9 cellular contexts compared by ENCODE assay signal in the genomic region with DNA sequence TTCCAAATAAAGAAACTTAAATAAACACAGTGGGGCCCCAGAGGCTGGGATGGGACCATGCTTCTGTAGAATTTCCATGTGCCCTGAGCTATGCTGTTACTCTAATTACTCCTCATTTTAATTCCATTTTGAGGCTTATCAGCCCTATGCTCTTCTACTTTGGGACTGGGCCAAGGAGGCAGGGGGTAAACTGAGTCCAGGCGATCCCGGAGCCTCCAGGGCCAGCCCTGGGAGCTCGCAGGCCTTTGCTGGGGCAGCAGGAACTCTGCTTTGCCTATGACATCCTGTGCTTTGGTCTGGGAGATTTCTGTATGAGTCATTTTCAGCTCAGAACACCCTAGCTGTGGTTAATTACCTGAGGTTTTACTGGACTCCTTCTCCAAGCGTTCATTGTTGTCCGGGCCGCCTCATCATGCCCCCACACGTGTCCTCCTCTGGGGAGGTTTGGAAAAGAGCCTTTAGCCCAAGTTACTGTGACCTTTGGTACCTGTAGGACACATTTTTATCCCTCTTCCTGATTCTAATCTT.
A peak's percentile ranks its signal among the peaks of the same experiment; 100 is the strongest.
DNase-seq lines count a peak whose midpoint lies in the region; ATAC-seq, FAIRE-seq and TF ChIP-seq lines count a peak whose summit lies in the region.
"Had no signal": no experiment of that assay in that cellular context is flagged by ENCODE, and none has a peak within 500 bp of the region (broad histone marks: within the 10 kb centered on the region; RNA-seq: fewer than 3 reads in every experiment).

No MANE protein-coding gene starts in this region.

- in situ Hi-C loops in GM12878 (cut with MboI): no loop called here

- H3K79me2 ChIP-seq in GM12878 (ENCODE audit: control insufficient read depth, insufficient read depth, low read length): no peaks in the 10 kb centered on the region

- no peak overlapping the region for H3K9ac ChIP-seq in GM12878 (ENCODE audit: control insufficient read depth, insufficient read depth, low read length)

- no peak overlapping the region for H2AFZ ChIP-seq in GM12878 (ENCODE audit: control insufficient read depth, low read depth, low read length)

- no peaks in the 10 kb centered on the region for H3K36me3 ChIP-seq in GM12878 (ENCODE audit: control insufficient read depth in 2 of 2, insufficient read depth in 2 of 2, low read length in 1 of 2)
- H3K36me3 ChIP-seq in thyroid gland: no peaks in the 10 kb centered on the region

- H3K4me1 Mint-ChIP-seq in activated naive CD8-positive, alpha-beta T cell treated with anti-CD3 and anti-CD28 coated beads, Interleukin-2, amount 10 ng/mL, durations not matched to agents 7 days and 5 days: peaks cover 52% of the 10 kb centered on the region
- peaks cover 24% of the 10 kb centered on the region for H3K4me1 Mint-ChIP-seq in activated naive CD8-positive, alpha-beta T cell treated with anti-CD3 and anti-CD28 coated beads for 36 hours

- ATAC-seq in activated naive CD8-positive, alpha-beta T cell treated with anti-CD3 and anti-CD28 coated beads, Interleukin-2, amount 10 ng/mL, durations not matched to agents 7 days and 5 days (ENCODE audit: low read depth): peak; percentile 46
- ATAC-seq in HG03097 (IDR thresholded peaks at IDR 0.05; ENCODE audit: low FRiP score, unreplicated experiment): peak; percentile 49
- ATAC-seq in GM12878: peak; percentile 87

- H3K4me1 ChIP-seq in GM12878 (ENCODE audit: control insufficient read depth, insufficient read depth, low read length): peaks cover 4% of the 10 kb centered on the region
- peaks cover 23 to 40% of the 10 kb centered on the region in 2 donors for H3K4me1 ChIP-seq in thyroid gland

- WGBS in GM12878 (ENCODE audit: insufficient coverage, insufficient replicate concordance, low lambda C conversion rate, missing lambda C conversion rate): under 1% methylated on average over 7 of the region's 7 CpGs
- 60 to 67% methylated on average over 7 of the region's 7 CpGs for WGBS in thyroid gland, 2 donors

- H3K4me3 ChIP-seq in GM12878: no peak overlapping the region
- H3K4me3 ChIP-seq in thyroid gland (replicated peaks in 1 of 3): no peak overlapping the region

- TF ChIP-seq CTCF in GM12878 (IDR thresholded peaks at IDR 0.05 in 2 of 3, conservative IDR thresholded peaks at IDR 0.05 in 1 of 3; ENCODE audit: control insufficient read depth in 2 of 3, extremely low read depth in 1 of 3, insufficient read depth in 1 of 3, low read depth in 3 of 3, low read length in 3 of 3): no peak
- no peak for TF ChIP-seq CTCF in thyroid gland (IDR thresholded peaks at IDR 0.05)

- H3K27ac Mint-ChIP-seq in activated naive CD8-positive, alpha-beta T cell treated with anti-CD3 and anti-CD28 coated beads, Interleukin-2, amount 10 ng/mL, durations not matched to agents 7 days and 5 days: peak overlapping the region; percentile 7
- no peak overlapping the region for H3K27ac Mint-ChIP-seq in activated naive CD8-positive, alpha-beta T cell treated with anti-CD3 and anti-CD28 coated beads for 36 hours
- H3K27ac Mint-ChIP-seq: naive B cell had no signal

- H3K27me3 ChIP-seq in GM12878 (replicated peaks in 1 of 2; ENCODE audit: control insufficient read depth in 2 of 2, insufficient read depth in 2 of 2, low read length in 1 of 2) (0 out of 4 replicates have a peak, but pooled peaks cover 1 to 5% of the 10 kb centered on the region in 2 experiments), thyroid gland (no peaks in the 10 kb centered on the region)

- SMC1A ChIA-PET in GM12878 (lab: Charles Lee; ENCODE audit: uncharacterized antibody, unreplicated experiment): interaction anchor here (1.5 to 2.6 kb wide), 2 partner anchors 11 to 18 kb away, joined by 4 to 11 read pairs; no protein-coding TSS in a partner anchor

- peak; percentile 13 for FAIRE-seq in GM12878 (lab: Jason Lieb, UNC)

- no TSS peak for BruUV-seq in GM12878 (replicated peaks; lab: Mats Ljungman, UMichigan)

- no peak overlapping the region for H3K27ac ChIP-seq in GM12878 (ENCODE audit: control insufficient read depth, insufficient read depth)
- H3K27ac ChIP-seq in thyroid gland: peak overlapping the region; percentile 51 to 77 (median 76)

- no peaks in the 10 kb centered on the region for H4K20me1 ChIP-seq in GM12878 (ENCODE audit: control insufficient read depth, insufficient read depth)

- H3K9me3 ChIP-seq in GM12878 (replicated peaks; ENCODE audit: control insufficient read depth, insufficient read depth, low read length) (no peaks in the 10 kb centered on the region; the same call in 2 of the 3 replicates), thyroid gland (no peaks in the 10 kb centered on the region)

- H3K36me3 Mint-ChIP-seq in activated naive CD8-positive, alpha-beta T cell treated with anti-CD3 and anti-CD28 coated beads, Interleukin-2, amount 10 ng/mL, durations not matched to agents 7 days and 5 days: peaks cover 2% of the 10 kb centered on the region
- no peaks in the 10 kb centered on the region for H3K36me3 Mint-ChIP-seq in activated naive CD8-positive, alpha-beta T cell treated with anti-CD3 and anti-CD28 coated beads for 36 hours
- H3K36me3 Mint-ChIP-seq: naive B cell had no signal

- peaks cover 7% of the 10 kb centered on the region for H3K27me3 Mint-ChIP-seq in activated naive CD8-positive, alpha-beta T cell treated with anti-CD3 and anti-CD28 coated beads, Interleukin-2, amount 10 ng/mL, durations not matched to agents 7 days and 5 days
- no peaks in the 10 kb centered on the region for H3K27me3 Mint-ChIP-seq in activated naive CD8-positive, alpha-beta T cell treated with anti-CD3 and anti-CD28 coated beads for 36 hours

- no peak for DNase-seq in activated naive CD8-positive, alpha-beta T cell treated with anti-CD3 and anti-CD28 coated beads, Interleukin-2, amount 10 ng/mL, durations not matched to agents 7 days and 5 days
- no peak for DNase-seq in activated naive CD8-positive, alpha-beta T cell treated with anti-CD3 and anti-CD28 coated beads for 36 hours
- DNase-seq in GM12878 (ENCODE audit: low read depth, low spot score) (peak; percentile 46), thyroid gland (no peak), NOMO-1 (lab: John Stamatoyannopoulos, UW; ENCODE audit: unreplicated experiment in 2 of 2) (no peak), foreskin melanocyte (no peak), posterior vena cava (ENCODE audit: low spot score) (no peak)
- DNase-seq: naive B cell had no signal

- RAD21 ChIA-PET in GM12878 (lab: Charles Lee; ENCODE audit: unreplicated experiment): interaction anchor here (0.7 to 2.9 kb wide), 2 partner anchors 18 to 91 kb away, joined by 3 to 18 read pairs; no protein-coding TSS in a partner anchor

- peaks cover 1% of the 10 kb centered on the region for H3K9me3 Mint-ChIP-seq in activated naive CD8-positive, alpha-beta T cell treated with anti-CD3 and anti-CD28 coated beads, Interleukin-2, amount 10 ng/mL, durations not matched to agents 7 days and 5 days
- no peaks in the 10 kb centered on the region for H3K9me3 Mint-ChIP-seq in activated naive CD8-positive, alpha-beta T cell treated with anti-CD3 and anti-CD28 coated beads for 36 hours

- POLR2A ChIA-PET in activated naive CD8-positive, alpha-beta T cell treated with anti-CD3 and anti-CD28 coated beads, Interleukin-2, amount 10 ng/mL, durations not matched to agents 7 days and 5 days (lab: Charles Lee): interaction anchor here (1.1 kb wide), 1 partner anchor 16 kb away, joined by 4 read pairs; no protein-coding TSS in a partner anchor
- POLR2A ChIA-PET in GM12878 (lab: Charles Lee): interaction anchor here (0.6 kb wide), 1 partner anchor 693 kb away, joined by 4 read pairs; no protein-coding TSS in a partner anchor

- peak; percentile 65 to 82; a peak in 2 of 4 replicates for TF ChIP-seq EP300 in GM12878 (IDR thresholded peaks at IDR 0.05; ENCODE audit: borderline replicate concordance in 1 of 2, control insufficient read depth in 1 of 2, low read depth in 2 of 2, low read length in 2 of 2)

- peak overlapping the region; percentile 22 for H3K4me3 Mint-ChIP-seq in activated naive CD8-positive, alpha-beta T cell treated with anti-CD3 and anti-CD28 coated beads, Interleukin-2, amount 10 ng/mL, durations not matched to agents 7 days and 5 days
- no peak overlapping the region for H3K4me3 Mint-ChIP-seq in activated naive CD8-positive, alpha-beta T cell treated with anti-CD3 and anti-CD28 coated beads for 36 hours
- H3K4me3 Mint-ChIP-seq: naive B cell had no signal

- TF ChIP-seq POLR2A in GM12878 (IDR thresholded peaks at IDR 0.05; ENCODE audit: low read depth, low read length) (no peak), thyroid gland (IDR thresholded peaks at IDR 0.05) (no peak)

- H3K4me2 ChIP-seq in GM12878 (ENCODE audit: control insufficient read depth, insufficient read depth): no peak overlapping the region

- CTCF ChIA-PET in GM12878 (lab: Yijun Ruan, JAX): interaction anchor here (1.0 to 1.2 kb wide), 2 partner anchors 11 to 18 kb away, joined by 4 to 5 read pairs; no protein-coding TSS in a partner anchor

- intact Hi-C loops in GM12878 (cut with micrococcal nuclease; ENCODE audit: unreplicated experiment): loop anchor here (1.0 to 2.0 kb wide), 2 partner anchors 18 to 36 kb away; no protein-coding TSS in a partner anchor
- intact Hi-C loops in thyroid gland (cut with DNase I): loop anchor here (10.0 kb wide), 1 partner anchor 154 kb away; no protein-coding TSS in a partner anchor
- intact Hi-C loops in posterior vena cava (cut with DNase I): no loop called here

- TF ChIP-seq RAD21 in GM12878 (IDR thresholded peaks at IDR 0.05; ENCODE audit: insufficient read depth, low read depth, low read length): no peak

TF ChIP-seq in GM12878, 131 proteins besides CTCF, POLR2A, EP300 and RAD21 (continues in another document):
- peak; percentile 66; the same call in 1 of the 2 replicates for TF ChIP-seq NBN (IDR thresholded peaks at IDR 0.05)
- peak; percentile 59; the same call in 1 of the 2 replicates for TF ChIP-seq MLLT1 (IDR thresholded peaks at IDR 0.05)

Comparison
In these comparisons a context has a peak if more than half of its experiments do, and no peak if none do; other contexts are left out.
1. intact Hi-C loops: an anchor here in GM12878 (1.0 to 2.0 kb wide) and thyroid gland (10.0 kb wide); none called in posterior vena cava.